In genomic region chr4:167321299-167321698, GRCh38 we compare ENCODE assay signal across 8 cellular contexts.
"Had no signal": no experiment of that assay in that cellular context is flagged by ENCODE, and none has a peak within 500 bp of the region (broad histone marks: within the 10 kb centered on the region; RNA-seq: fewer than 3 reads in every experiment).

No MANE protein-coding gene starts in this region.

- ATAC-seq: GM12878 had no signal

- FAIRE-seq: G401.6, GM12878, GM12891, GM12892, GM18507, GM19239 had no signal

- DNase-seq: GDM1, GF-D8 had no signal

- H3K4me3 ChIP-seq: GM12878 had no signal
